ENCODE assay signal across 17 cellular contexts in genomic region chr9:123036886-123037540, GRCh38. TPM values are rescaled to one million over a fixed set of nuclear protein-coding genes. Genes with fewer than 3 reads are reported as not detected.
DNase-seq lines count a peak whose midpoint lies in the region; ATAC-seq, FAIRE-seq and TF ChIP-seq lines count a peak whose summit lies in the region.
"Had no signal": no experiment of that assay in that cellular context is flagged by ENCODE, and none has a peak within 500 bp of the region (broad histone marks: within the 10 kb centered on the region; RNA-seq: fewer than 3 reads in every experiment).

No MANE protein-coding gene starts in this region.

- H3K4me3 Mint-ChIP-seq in glutamatergic neuron (ENCODE audit: unreplicated experiment) = peak overlapping the region; percentile 47
- H3K4me3 Mint-ChIP-seq in CD14-positive monocyte = no peak overlapping the region
- H3K4me3 Mint-ChIP-seq: activated naive CD4-positive, alpha-beta T cell treated with anti-CD3 and anti-CD28 coated beads, Interleukin-2, amount 10 ng/mL, durations not matched to agents 7 days and 5 days had no signal

- H3K27ac ChIP-seq in liver (ENCODE audit: low read depth in 1 of 2, low read length in 2 of 2) (no peak overlapping the region), HepG2 (ENCODE audit: extremely low read length, insufficient read depth, low read length) (no peak overlapping the region), psoas muscle (no peak overlapping the region), uterus (peak overlapping the region; percentile 35 to 72)
- H3K27ac ChIP-seq: A549, C4-2B had no signal

- ATAC-seq in HepG2 (no peak), psoas muscle (no peak)
- ATAC-seq: A549 had no signal

- no peaks in the 10 kb centered on the region for H3K79me2 ChIP-seq in HepG2 (ENCODE audit: insufficient read depth, low read length)

- intact Hi-C loops in HepG2 (cut with micrococcal nuclease; ENCODE audit: unreplicated experiment) = no loop called here
- intact Hi-C loops in psoas muscle (cut with DNase I) = no loop called here
- intact Hi-C loops in uterus (cut with DNase I; ENCODE audit: low total_unique reads) = no loop called here
- intact Hi-C loops in CD14-positive monocyte (cut with micrococcal nuclease) = no loop called here

- in situ Hi-C loops in HepG2 (cut with HindIII; ENCODE audit: extremely low pct_ligation_motif_present, low pct_unique_long_range_greater_than_20kb) = no loop called here

- H3K9ac ChIP-seq in liver (ENCODE audit: low read depth in 1 of 2, low read length in 2 of 2) (no peak overlapping the region), HepG2 (ENCODE audit: insufficient read depth, low read depth, low read length) (no peak overlapping the region)

- POLR2A ChIA-PET in HepG2 (lab: Yijun Ruan, JAX) = no interaction called here

- no peaks in the 10 kb centered on the region; the same call in 1 of the 2 replicates for H4K20me1 ChIP-seq in HepG2 (ENCODE audit: insufficient read depth, low read length)

- H3K4me1 ChIP-seq in liver (ENCODE audit: control insufficient read depth in 4 of 4, insufficient read depth in 4 of 4, low read length in 3 of 4) (peaks cover 0 to 5% (median 3%) of the 10 kb centered on the region in 4 donors), HepG2 (ENCODE audit: insufficient read depth, low read length) (no peaks in the 10 kb centered on the region), psoas muscle (peaks cover 21% of the 10 kb centered on the region), uterus (no peaks in the 10 kb centered on the region)
- H3K4me1 ChIP-seq: A549 had no signal

- DNase-seq in HepG2 (ENCODE audit: low spot score) = no peak
- DNase-seq in glutamatergic neuron = no peak
- no peak for DNase-seq in psoas muscle
- DNase-seq in uterus = no peak
- DNase-seq in DMS79 (lab: John Stamatoyannopoulos, UW) = no peak
- DNase-seq in D341Med (ENCODE audit: low spot score) = no peak
- no peak for DNase-seq in CD14-positive monocyte (ENCODE audit: low spot score)
- DNase-seq: activated naive CD4-positive, alpha-beta T cell treated with anti-CD3 and anti-CD28 coated beads, Interleukin-2, amount 10 ng/mL, durations not matched to agents 7 days and 5 days; activated T-cell treated with anti-CD3 and anti-CD28 coated beads for 4 hours; NCI-H1930; occipital lobe had no signal

- no peaks in the 10 kb centered on the region for H3K9me3 ChIP-seq in liver (ENCODE audit: control insufficient read depth in 4 of 4, low read length in 3 of 4)
- H3K9me3 ChIP-seq in HepG2 (ENCODE audit: low read length) = no peaks in the 10 kb centered on the region
- no peaks in the 10 kb centered on the region for H3K9me3 ChIP-seq in psoas muscle
- no peaks in the 10 kb centered on the region for H3K9me3 ChIP-seq in uterus
- H3K9me3 ChIP-seq: A549 had no signal

- TF ChIP-seq EP300 in HepG2 (IDR thresholded peaks at IDR 0.05; ENCODE audit: low read depth in 2 of 2, low read length in 2 of 2) = no peak
- TF ChIP-seq EP300 in HepG2 (CRISPR knock-in tag; IDR thresholded peaks at IDR 0.05; ENCODE audit: borderline replicate concordance) = no peak

- no peak for TF ChIP-seq RAD21 in liver (IDR thresholded peaks at IDR 0.05)
- no peak for TF ChIP-seq RAD21 in HepG2 (CRISPR knock-in tag; IDR thresholded peaks at IDR 0.05)

- no peak for TF ChIP-seq POLR2A in HepG2 (IDR thresholded peaks at IDR 0.05; ENCODE audit: insufficient read depth in 1 of 2, low read depth in 2 of 2, low read length in 2 of 2)
- no peak for TF ChIP-seq POLR2A in uterus (IDR thresholded peaks at IDR 0.05)

- no peaks in the 10 kb centered on the region for H3K27me3 ChIP-seq in liver (ENCODE audit: control insufficient read depth in 4 of 4, insufficient read depth in 4 of 4, low read length in 3 of 4)
- no peaks in the 10 kb centered on the region for H3K27me3 ChIP-seq in HepG2 (ENCODE audit: control insufficient read depth in 1 of 2, insufficient read depth in 2 of 2, low read length in 2 of 2)
- H3K27me3 ChIP-seq in psoas muscle (ENCODE audit: insufficient read depth in 3 of 3, low read length in 2 of 3) = no peaks in the 10 kb centered on the region
- no peaks in the 10 kb centered on the region for H3K27me3 ChIP-seq in uterus

- CTCF ChIA-PET in HepG2 (lab: Yijun Ruan, JAX; ENCODE audit: low intra/inter-chr PET ratio, low total read pairs) = no interaction called here

- WGBS in liver = 83% methylated on average over 3 of the region's 3 CpGs
- 97% methylated on average over 3 of the region's 3 CpGs for WGBS in HepG2 (ENCODE audit: low lambda C conversion rate)
- 57 to 78% (median 71%) methylated on average over 3 of the region's 3 CpGs for WGBS in psoas muscle, 3 donors

- no peaks in the 10 kb centered on the region for H3K36me3 Mint-ChIP-seq in glutamatergic neuron (ENCODE audit: unreplicated experiment)
- H3K36me3 Mint-ChIP-seq in CD14-positive monocyte = peaks cover 46 to 48% of the 10 kb centered on the region in 2 donors

- FAIRE-seq in HepG2 (lab: Jason Lieb, UNC) = no peak
- FAIRE-seq: A549, endometrium, keratinocyte had no signal

- peaks cover 3% of the 10 kb centered on the region for H3K27me3 Mint-ChIP-seq in glutamatergic neuron (ENCODE audit: unreplicated experiment)
- H3K27me3 Mint-ChIP-seq in CD14-positive monocyte (ENCODE audit: low read depth in 3 of 3) = peaks cover 6 to 12% (median 8%) of the 10 kb centered on the region in 3 donors
- H3K27me3 Mint-ChIP-seq: activated naive CD4-positive, alpha-beta T cell treated with anti-CD3 and anti-CD28 coated beads, Interleukin-2, amount 10 ng/mL, durations not matched to agents 7 days and 5 days had no signal

- H3K4me3 ChIP-seq in liver (ENCODE audit: low read depth in 1 of 3, low read length in 3 of 3) = no peak overlapping the region
- H3K4me3 ChIP-seq in HepG2 (replicated peaks in 1 of 3; ENCODE audit: insufficient read depth in 1 of 3, low read depth in 2 of 3, low read length in 3 of 3) = no peak overlapping the region
- peak overlapping the region; percentile 2 for H3K4me3 ChIP-seq in psoas muscle
- H3K4me3 ChIP-seq in uterus = no peak overlapping the region
- H3K4me3 ChIP-seq: A549, skin epidermis had no signal

- H3K36me3 ChIP-seq in liver (ENCODE audit: control insufficient read depth in 4 of 4, insufficient read depth in 3 of 4, low read depth in 1 of 4, low read length in 3 of 4) (peaks cover 3 to 9% (median 3%) of the 10 kb centered on the region in 4 donors), HepG2 (replicated peaks in 1 of 2; ENCODE audit: control insufficient read depth in 1 of 2, insufficient read depth in 2 of 2, low read length in 2 of 2) (peaks cover 9 to 25% of the 10 kb centered on the region in 2 experiments; a peak in 4 of 5 replicates), psoas muscle (ENCODE audit: insufficient read depth in 1 of 2, low read depth in 1 of 2) (no peaks in the 10 kb centered on the region), uterus (no peaks in the 10 kb centered on the region)

- no TSS peak for BruUV-seq in HepG2 (replicated peaks; lab: Mats Ljungman, UMichigan)

- TF ChIP-seq CTCF in liver (IDR thresholded peaks at IDR 0.05; ENCODE audit: low read depth, low read length, missing input control) (no peak), HepG2 (CRISPR knock-in tag; IDR thresholded peaks at IDR 0.05) (no peak), glutamatergic neuron (IDR thresholded peaks at IDR 0.05; ENCODE audit: partially characterized antibody, unreplicated experiment) (no peak), psoas muscle (IDR thresholded peaks at IDR 0.05) (no peak), uterus (IDR thresholded peaks at IDR 0.05) (no peak), CD14-positive monocyte (IDR thresholded peaks at IDR 0.05) (no peak)

- H3K9me3 Mint-ChIP-seq in glutamatergic neuron (ENCODE audit: unreplicated experiment) = peaks cover 1% of the 10 kb centered on the region
- H3K9me3 Mint-ChIP-seq in CD14-positive monocyte = peaks cover 0 to 3% (median 0%) of the 10 kb centered on the region in 7 donors
- H3K9me3 Mint-ChIP-seq: activated naive CD4-positive, alpha-beta T cell treated with anti-CD3 and anti-CD28 coated beads, Interleukin-2, amount 10 ng/mL, durations not matched to agents 7 days and 5 days had no signal

- H3K4me1 Mint-ChIP-seq in glutamatergic neuron (ENCODE audit: low read depth, unreplicated experiment) = peaks cover 54% of the 10 kb centered on the region
- peaks cover 26% of the 10 kb centered on the region for H3K4me1 Mint-ChIP-seq in CD14-positive monocyte
- H3K4me1 Mint-ChIP-seq: activated naive CD4-positive, alpha-beta T cell treated with anti-CD3 and anti-CD28 coated beads, Interleukin-2, amount 10 ng/mL, durations not matched to agents 7 days and 5 days had no signal

- peak overlapping the region; percentile 24 for H3K27ac Mint-ChIP-seq in glutamatergic neuron (ENCODE audit: unreplicated experiment)
- no peak overlapping the region for H3K27ac Mint-ChIP-seq in CD14-positive monocyte
- H3K27ac Mint-ChIP-seq: activated naive CD4-positive, alpha-beta T cell treated with anti-CD3 and anti-CD28 coated beads, Interleukin-2, amount 10 ng/mL, durations not matched to agents 7 days and 5 days had no signal

- no peak overlapping the region for H2AFZ ChIP-seq in HepG2 (ENCODE audit: low read length)

- no peak overlapping the region for H3K4me2 ChIP-seq in HepG2 (ENCODE audit: low read depth, low read length)
- H3K4me2 ChIP-seq: A549 had no signal

RNA-seq across cellular contexts. Expression of gene GPR21, which starts 3.5 kb away (rescaled TPM):
- total RNA-seq in liver (under 1 TPM in 1 of 2 donors, not detected in 1; 0.67 TPM), HepG2 (2016; rRNA removed; fragmentation: Illumina TruSeq; extraction: Trizol) (0.29 TPM in 1 of 2 replicates, not detected in the other), glutamatergic neuron (ENCODE audit: unreplicated experiment) (3.8 TPM), psoas muscle (under 1 TPM in 1 of 4 donors, not detected in 3; 0.64 TPM), uterus (1 to 10 TPM in 3 of 4 donors, not detected in 1; 1.5 to 7.2 (median 4.3) TPM)
- polyA plus RNA-seq in liver (under 1 TPM in 1 of 2 donors, not detected in 1; 0.07 TPM), HepG2 (2011; rRNA removed) (0.18 and 0.32 TPM in 2 replicates), psoas muscle (under 1 TPM in 2 of 3 donors, not detected in 1; 0.05 to 0.12 TPM), CD14-positive monocyte (not detected)
- not detected in 2 replicates for total RNA-seq in HepG2 (2016; cell fraction: cytosol; rRNA removed; fragmentation: Illumina TruSeq; extraction: Trizol; ENCODE audit: low read depth)
- 0.41 TPM in 1 of 2 replicates, not detected in the other for total RNA-seq in HepG2 (2016; cell fraction: insoluble cytoplasmic fraction; rRNA removed; fragmentation: Illumina TruSeq; extraction: Trizol)
- total RNA-seq in HepG2 (2016; cell fraction: membrane; rRNA removed; fragmentation: Illumina TruSeq; extraction: Trizol) = not detected in 2 replicates
- 0.72 and 1.3 TPM in 2 replicates for total RNA-seq in HepG2 (2016; cell fraction: nucleus; rRNA removed; fragmentation: Illumina TruSeq; extraction: Trizol)
- polyA plus RNA-seq in HepG2 (2011; cell fraction: cytosol; rRNA removed) = not detected in 2 replicates
- 1.7 TPM in 2 replicates for polyA plus RNA-seq in HepG2 (2011; cell fraction: nucleus; rRNA removed)
- polyA plus RNA-seq in HepG2 (2012) = 0.13 TPM in 1 of 2 replicates, not detected in the other
- not detected in 2 replicates for polyA plus RNA-seq in HepG2 (2016; cell fraction: cytosol; fragmentation: Illumina TruSeq; extraction: Trizol; ENCODE audit: low read depth)
- not detected in 2 replicates for polyA plus RNA-seq in HepG2 (2016; cell fraction: insoluble cytoplasmic fraction; fragmentation: Illumina TruSeq; extraction: Trizol; ENCODE audit: low read depth)
- not detected in 2 replicates for polyA plus RNA-seq in HepG2 (2016; cell fraction: membrane; fragmentation: Illumina TruSeq; extraction: Trizol; ENCODE audit: low read depth)
- polyA plus RNA-seq in HepG2 (2016; cell fraction: nucleus; fragmentation: Illumina TruSeq; extraction: Trizol; ENCODE audit: insufficient read depth, low read depth) = not detected in 2 replicates
- polyA minus RNA-seq in HepG2 (2011; rRNA and poly(A)+ RNA removed; ENCODE audit: low replicate concordance) = 14.0 and 21.7 TPM in 2 replicates
- polyA minus RNA-seq in HepG2 (2011; cell fraction: cytosol; rRNA and poly(A)+ RNA removed) = 0.49 TPM in 1 of 2 replicates, not detected in the other
- polyA minus RNA-seq in HepG2 (2011; cell fraction: nucleus; rRNA and poly(A)+ RNA removed) = 30.3 and 35.8 TPM in 2 replicates

Comparison
In these comparisons a context has a peak if more than half of its experiments do, and no peak if none do; other contexts are left out.
1. H3K27ac ChIP-seq: peak in uterus (2 of 2); none in liver (0 of 2), HepG2 (single experiment) and psoas muscle (single experiment).